In genomic region chr1:48697066-48697707, GRCh38 we compare ENCODE assay signal across 8 cellular contexts.
A peak's percentile ranks its signal among the peaks of the same experiment; 100 is the strongest.
DNase-seq lines count a peak whose midpoint lies in the region; ATAC-seq and TF ChIP-seq lines count a peak whose summit lies in the region.

No MANE protein-coding gene starts in this region.

- H3K4me3 ChIP-seq in RWPE2 (ENCODE audit: severe bottlenecking) (no peak overlapping the region), left ventricle myocardium inferior (no peak overlapping the region)

- ATAC-seq in GM19351 (IDR thresholded peaks at IDR 0.05; ENCODE audit: unreplicated experiment) = peak; percentile 82
- peak; percentile 26; the same call in 1 of the 3 replicates for ATAC-seq in RWPE2 (ENCODE audit: low read depth)
- ATAC-seq in sciatic nerve = peak; percentile 64
- ATAC-seq in GM21825 (IDR thresholded peaks at IDR 0.05; ENCODE audit: unreplicated experiment) = no peak

- H3K27me3 ChIP-seq in RWPE2 (ENCODE audit: insufficient read depth, poor library complexity, severe bottlenecking) (no peaks in the 10 kb centered on the region), left ventricle myocardium inferior (ENCODE audit: low read depth) (peaks cover 88% of the 10 kb centered on the region)

- intact Hi-C loops in left ventricle myocardium inferior (cut with micrococcal nuclease) (loop anchor here (10.0 kb wide), 1 partner anchor 122 kb away; no protein-coding TSS in a partner anchor), sciatic nerve (cut with DNase I) (loop anchor here (5.0 kb wide), 1 partner anchor 125 kb away; no protein-coding TSS in a partner anchor)

- no peaks in the 10 kb centered on the region for H3K9me3 ChIP-seq in RWPE2 (ENCODE audit: severe bottlenecking)
- no peaks in the 10 kb centered on the region for H3K9me3 ChIP-seq in left ventricle myocardium inferior (replicated peaks)

- no peak overlapping the region for H3K27ac ChIP-seq in RWPE2 (ENCODE audit: poor library complexity, severe bottlenecking)
- no peak overlapping the region for H3K27ac ChIP-seq in left ventricle myocardium inferior (replicated peaks)

- no peaks in the 10 kb centered on the region for H3K36me3 ChIP-seq in RWPE2 (ENCODE audit: low read depth)
- no peaks in the 10 kb centered on the region for H3K36me3 ChIP-seq in left ventricle myocardium inferior

- peak; percentile 88 for TF ChIP-seq CTCF in RWPE2 (IDR thresholded peaks at IDR 0.05; ENCODE audit: poor library complexity, severe bottlenecking)
- TF ChIP-seq CTCF in left ventricle myocardium inferior (IDR thresholded peaks at IDR 0.05; ENCODE audit: borderline replicate concordance) = peak; percentile 94

- peak; percentile 60 for DNase-seq in COR-L47 (lab: John Stamatoyannopoulos, UW)
- peak in 39 of 76 experiments; percentile 1 to 58 (median 15) for DNase-seq in HUDEP-2 (lab: John Stamatoyannopoulos, UW; ENCODE audit: unreplicated experiment in 76 of 76)
- DNase-seq in RWPE2 (ENCODE audit: low spot score) = no peak
- peak; percentile 46 for DNase-seq in activated naive CD4-positive, alpha-beta T cell treated with anti-CD3 and anti-CD28 coated beads, Interleukin-2, amount 50 U/mL, for 16 hours
- DNase-seq in left ventricle myocardium inferior = peak; percentile 48
- DNase-seq in sciatic nerve (ENCODE audit: low spot score) = peak; percentile 83

- H3K4me1 ChIP-seq in RWPE2 (ENCODE audit: insufficient read depth, poor library complexity, severe bottlenecking) (no peaks in the 10 kb centered on the region), left ventricle myocardium inferior (no peaks in the 10 kb centered on the region)
